11 cellular contexts compared by ENCODE assay signal in the genomic region with DNA sequence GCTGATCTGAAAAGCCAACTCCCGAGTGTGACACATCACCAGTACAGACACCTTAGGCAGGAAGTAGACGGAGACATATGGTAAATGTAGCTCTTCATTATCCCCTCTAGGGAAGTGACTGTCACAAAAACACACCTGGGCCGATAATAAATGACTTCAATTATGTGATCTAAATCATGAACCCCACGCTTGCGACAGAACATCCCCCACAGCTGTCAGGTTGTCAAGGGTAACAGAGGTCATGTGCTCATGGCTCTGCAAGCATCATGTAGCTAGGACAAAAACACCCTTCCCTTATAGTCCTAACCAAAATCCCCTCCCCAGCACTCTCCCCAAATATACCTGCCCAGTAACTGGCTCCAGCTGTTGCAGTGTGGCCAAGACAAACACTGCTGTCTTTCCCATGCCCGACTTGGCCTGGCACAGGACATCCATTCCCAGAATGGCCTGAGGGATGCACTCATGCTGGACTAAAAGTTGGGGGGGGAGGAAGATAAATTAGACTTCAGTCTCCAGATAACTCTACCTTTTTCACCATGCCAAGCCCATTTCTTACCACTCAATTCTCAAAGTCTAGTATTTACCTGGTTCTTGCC. TPM values are rescaled to one million over a fixed set of nuclear protein-coding genes. Genes with fewer than 3 reads are reported as not detected.
DNase-seq lines count a peak whose midpoint lies in the region; ATAC-seq, FAIRE-seq and TF ChIP-seq lines count a peak whose summit lies in the region.
"Had no signal": no experiment of that assay in that cellular context is flagged by ENCODE, and none has a peak within 500 bp of the region (broad histone marks: within the 10 kb centered on the region; RNA-seq: fewer than 3 reads in every experiment).

No MANE protein-coding gene starts in this region.

- no peaks in the 10 kb centered on the region for H3K9me3 ChIP-seq in pancreas

- peaks cover 56% of the 10 kb centered on the region for H3K36me3 Mint-ChIP-seq in T-cell

- ATAC-seq in T-cell (replicated peaks in 1 of 4) (no peak), pancreas (peak in 3 of 4 donors; percentile 24 to 51 (median 35))
- ATAC-seq: HCT116 had no signal

- peak overlapping the region; percentile 91 for H3K27ac ChIP-seq in epithelial cell of prostate
- no peak overlapping the region for H3K27ac ChIP-seq in pancreas

- peaks cover 17 to 54% (median 41%) of the 10 kb centered on the region in 3 donors for H3K36me3 ChIP-seq in pancreas

- H3K9me3 Mint-ChIP-seq in T-cell: no peaks in the 10 kb centered on the region

- no peaks in the 10 kb centered on the region for H3K27me3 Mint-ChIP-seq in T-cell

- FAIRE-seq in pancreas (lab: Jason Lieb, UNC): no peak

- peaks cover 22 to 32% (median 22%) of the 10 kb centered on the region in 3 donors for H3K4me1 ChIP-seq in pancreas

- no peak for TF ChIP-seq CTCF in GM12865 (IDR thresholded peaks at IDR 0.05; ENCODE audit: insufficient read depth, low read depth, low read length, missing control alignments)
- no peak for TF ChIP-seq CTCF in pancreas (IDR thresholded peaks at IDR 0.05)

- H3K27ac Mint-ChIP-seq in T-cell: peak overlapping the region; percentile 99

- DNase-seq in GM12865 (ENCODE audit: low read depth) (no peak), T-cell (peak in 2 of 34 experiments; percentile 17 to 23), epithelial cell of prostate (ENCODE audit: low read depth, low spot score) (no peak), pancreas (peak in 5 of 6 donors; percentile 55 to 77 (median 63)), NCI-H2029 treated with DMSO at 0.1 percent for 48 hours (lab: John Stamatoyannopoulos, UW) (no peak), NCI-H2196 treated with DMSO at 0.1 percent for 48 hours (lab: John Stamatoyannopoulos, UW; ENCODE audit: unreplicated experiment) (no peak), RPMI8226 (no peak), iPS-NIHi11 (ENCODE audit: low spot score) (no peak)

- 22 to 30% methylated on average over 6 of the region's 6 CpGs for WGBS in pancreas, 2 donors

- CTCF ChIA-PET in T-cell (lab: Charles Lee): interaction anchor here in 1 of 2 donors (0.6 to 6.2 kb wide), 2 partner anchors 48 to 59 kb away, joined by 3 to 40 read pairs; no protein-coding TSS in a partner anchor

- peak overlapping the region; percentile 96 to 99 (median 97) for H3K4me3 Mint-ChIP-seq in T-cell

- peaks cover 61 to 64% (median 62%) of the 10 kb centered on the region in 3 donors for H3K4me1 Mint-ChIP-seq in T-cell

- intact Hi-C loops in pancreas (cut with DNase I): no loop called here

- no peaks in the 10 kb centered on the region for H3K27me3 ChIP-seq in pancreas

- H3K4me3 ChIP-seq in GM12865 (ENCODE audit: low read depth, low read length): peak overlapping the region; percentile 84
- peak overlapping the region in 2 of 4 donors; percentile 9 to 63 for H3K4me3 ChIP-seq in pancreas

- POLR2A ChIA-PET in T-cell (lab: Charles Lee): interaction anchor here (0.5 to 1.1 kb wide), 2 partner anchors 11 to 42 kb away, joined by 3 to 5 read pairs; no protein-coding TSS in a partner anchor

RNA-seq across cellular contexts. Expression of gene DDX39B, which starts 2.9 kb away (rescaled TPM):
- total RNA-seq in T-cell: 100 to 1,000 TPM; 507 to 669 (median 631) TPM
- total RNA-seq in pancreas: 100 to 1,000 TPM; 134 to 233 (median 153) TPM
- 100 to 1,000 TPM; 423 to 669 TPM for polyA plus RNA-seq in pancreas

RNA-seq across cellular contexts. Expression of gene ATP6V1G2, which starts 7.5 kb away (rescaled TPM):
- total RNA-seq in T-cell (1 to 10 TPM; 3.1 to 5.7 (median 4.1) TPM), pancreas (under 1 TPM; 0.16 to 0.81 (median 0.36) TPM)
- polyA plus RNA-seq in pancreas: 1 to 10 TPM; 1.9 to 2.1 TPM

RNA-seq across cellular contexts. Expression of gene NFKBIL1, which starts 8.5 kb away (rescaled TPM):
- total RNA-seq in T-cell (10 to 100 TPM in 3 of 5 donors, 1 to 10 TPM in 2; 6.9 to 17.1 (median 11.6) TPM), pancreas (10 to 100 TPM; 12.1 to 25.3 (median 20.8) TPM)
- 10 to 100 TPM; 26.5 to 46.0 TPM for polyA plus RNA-seq in pancreas

RNA-seq across cellular contexts. Expression of gene MCCD1, which starts 10.1 kb away (rescaled TPM):
- total RNA-seq in T-cell: not detected
- total RNA-seq in pancreas: not detected
- polyA plus RNA-seq in pancreas: not detected
- total RNA-seq: lower leg skin; T-helper 1 cell treated with Interleukin-12 subunit alpha and Interleukin-12 subunit beta and Interleukin-4 antibody, amounts not matched to agents 30 ng/mL and 1 ng/mL, for 36 hours had no signal

RNA-seq across cellular contexts. Expression of gene LTA, which starts 33.2 kb away (rescaled TPM):
- 10 to 100 TPM; 12.5 to 23.9 (median 17.9) TPM for total RNA-seq in T-cell
- total RNA-seq in pancreas: 1 to 10 TPM in 1 of 6 donors, under 1 TPM in 1, not detected in 4; 0.12 to 1.3 TPM
- polyA plus RNA-seq in pancreas: under 1 TPM; 0.05 to 0.15 TPM
- total RNA-seq: lower leg skin had no signal

Comparison
In these comparisons a context has a peak if more than half of its experiments do, and no peak if none do; other contexts are left out.
1. DNase-seq: peak in pancreas (5 of 6); none in GM12865 (single experiment), epithelial cell of prostate (single experiment), NCI-H2029 treated with DMSO at 0.1 percent for 48 hours (single experiment), NCI-H2196 treated with DMSO at 0.1 percent for 48 hours (single experiment), RPMI8226 (single experiment) and iPS-NIHi11 (single experiment).
2. ATAC-seq: peak in pancreas (3 of 4); none in T-cell (0 of 4).